Comparison of ENCODE assay signal across 12 cellular contexts in the genomic region with DNA sequence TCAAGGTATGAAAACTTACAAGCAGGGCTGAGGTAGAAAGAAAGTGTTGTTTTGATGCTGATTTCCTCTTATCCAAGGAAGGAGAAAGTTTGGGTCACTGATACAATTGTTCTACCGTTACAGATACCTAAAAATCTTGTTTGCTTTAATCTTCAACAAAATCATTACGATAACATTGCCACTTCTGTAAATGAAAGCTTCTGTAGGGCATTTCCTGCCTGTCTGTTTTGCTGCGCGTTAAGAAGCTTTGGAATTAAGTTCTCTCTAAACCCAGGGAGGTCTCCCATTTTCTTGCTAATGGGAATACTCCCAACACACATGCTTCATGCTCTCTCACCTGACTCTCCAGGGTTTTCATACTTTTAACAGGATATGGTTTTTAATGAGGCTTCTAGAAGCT.
DNase-seq lines count a peak whose midpoint lies in the region; ATAC-seq, FAIRE-seq and TF ChIP-seq lines count a peak whose summit lies in the region.
"Had no signal": no experiment of that assay in that cellular context is flagged by ENCODE, and none has a peak within 500 bp of the region (broad histone marks: within the 10 kb centered on the region; RNA-seq: fewer than 3 reads in every experiment).

No MANE protein-coding gene starts in this region.

- peak; percentile 4 for DNase-seq in NCI-H82 (lab: John Stamatoyannopoulos, UW)
- DNase-seq in NCI-H82 treated with DMSO at 0.1 percent for 48 hours (lab: John Stamatoyannopoulos, UW; ENCODE audit: unreplicated experiment), result no peak
- DNase-seq in pancreas, result no peak
- DNase-seq in head of caudate nucleus, result no peak
- no peak for DNase-seq in SK-N-DZ (ENCODE audit: low spot score)
- DNase-seq: 8988T; activated CD8-positive, alpha-beta memory T cell treated with anti-CD3 and anti-CD28 coated beads, Interleukin-2, amount 50 U/mL, for 4 hours; NCI-H1436 treated with DMSO at 0.1 percent for 48 hours; NCI-H524 treated with DMSO at 0.1 percent for 48 hours had no signal

- H3K27ac Mint-ChIP-seq in dendritic cell treated with granulocyte-macrophage colony-stimulating factor and Interleukin-4, amounts not matched to agents 40 ng/mL and 50 ng/mL, for 4 days, result peak overlapping the region; percentile 55

- no peak overlapping the region for H3K9ac ChIP-seq in HUES6 (ENCODE audit: low read length)

- H3K27ac ChIP-seq in HUES6 (ENCODE audit: low read depth, low read length) (peak overlapping the region; percentile 31; the same call in 1 of the 2 replicates), pancreas (peak overlapping the region in 3 of 4 donors; percentile 10 to 73 (median 67))

- peaks cover 12% of the 10 kb centered on the region for H3K9me3 Mint-ChIP-seq in dendritic cell treated with granulocyte-macrophage colony-stimulating factor and Interleukin-4, amounts not matched to agents 40 ng/mL and 50 ng/mL, for 4 days

- intact Hi-C loops in dendritic cell treated with granulocyte-macrophage colony-stimulating factor and Interleukin-4, amounts not matched to agents 40 ng/mL and 50 ng/mL, for 4 days (cut with micrococcal nuclease), result no loop called here
- intact Hi-C loops in pancreas (cut with DNase I) (no loop called here), head of caudate nucleus (cut with DNase I) (no loop called here)

- peak in 3 of 4 donors; percentile 32 to 35 (median 35) for ATAC-seq in pancreas
- ATAC-seq in GM18520 (IDR thresholded peaks at IDR 0.05; ENCODE audit: unreplicated experiment), result no peak

- 61 to 66% methylated on average over 4 of the region's 4 CpGs for WGBS in pancreas, 2 donors

- FAIRE-seq in pancreas (lab: Jason Lieb, UNC), result no peak

- H3K27me3 Mint-ChIP-seq in dendritic cell treated with granulocyte-macrophage colony-stimulating factor and Interleukin-4, amounts not matched to agents 40 ng/mL and 50 ng/mL, for 4 days, result no peaks in the 10 kb centered on the region

- H3K27me3 ChIP-seq in HUES6 (ENCODE audit: control insufficient read depth, insufficient read depth, low read length), result no peaks in the 10 kb centered on the region
- H3K27me3 ChIP-seq in pancreas, result no peaks in the 10 kb centered on the region

- H3K36me3 ChIP-seq in HUES6 (ENCODE audit: control insufficient read depth, insufficient read depth, low read length) (no peaks in the 10 kb centered on the region), pancreas (no peaks in the 10 kb centered on the region)

- H3K4me1 Mint-ChIP-seq in dendritic cell treated with granulocyte-macrophage colony-stimulating factor and Interleukin-4, amounts not matched to agents 40 ng/mL and 50 ng/mL, for 4 days (ENCODE audit: low read depth), result peaks cover 49% of the 10 kb centered on the region

- no peak for TF ChIP-seq CTCF in pancreas (IDR thresholded peaks at IDR 0.05)

- H3K9me3 ChIP-seq in HUES6 (ENCODE audit: control insufficient read depth, insufficient read depth, low read depth, low read length), result no peaks in the 10 kb centered on the region
- H3K9me3 ChIP-seq in pancreas, result no peaks in the 10 kb centered on the region

- H3K36me3 Mint-ChIP-seq in dendritic cell treated with granulocyte-macrophage colony-stimulating factor and Interleukin-4, amounts not matched to agents 40 ng/mL and 50 ng/mL, for 4 days (ENCODE audit: low read depth), result peaks cover 8% of the 10 kb centered on the region

- H3K4me3 ChIP-seq in HUES6 (ENCODE audit: low read depth, low read length) (no peak overlapping the region), pancreas (no peak overlapping the region)

- H3K4me1 ChIP-seq in HUES6 (ENCODE audit: control insufficient read depth, insufficient read depth, low read length) (peaks cover 30% of the 10 kb centered on the region), pancreas (peaks cover 0 to 21% (median 13%) of the 10 kb centered on the region in 3 donors)

- H3K4me3 Mint-ChIP-seq in dendritic cell treated with granulocyte-macrophage colony-stimulating factor and Interleukin-4, amounts not matched to agents 40 ng/mL and 50 ng/mL, for 4 days, result no peak overlapping the region
